Comparison of ENCODE assay signal across 24 cellular contexts in the genomic region with DNA sequence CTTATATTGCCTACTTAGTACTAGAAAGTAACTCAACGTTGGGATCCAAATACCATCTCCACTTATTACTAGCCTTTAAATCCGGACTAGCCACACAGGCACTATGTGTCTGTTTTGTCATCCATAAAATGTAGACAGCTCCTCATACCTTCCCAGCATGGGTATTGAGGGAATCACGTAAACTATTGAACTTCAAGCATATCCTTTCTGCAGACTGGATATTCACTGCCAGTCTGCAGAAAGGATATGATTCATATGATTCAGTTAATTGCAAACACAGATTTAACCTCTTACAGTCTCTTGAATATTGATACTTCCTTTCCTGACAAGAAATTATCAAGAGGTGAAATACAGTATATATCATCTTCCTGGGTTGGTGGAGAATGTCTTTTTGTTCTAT.
"Had no signal": no experiment of that assay in that cellular context is flagged by ENCODE, and none has a peak within 500 bp of the region (broad histone marks: within the 10 kb centered on the region; RNA-seq: fewer than 3 reads in every experiment).

No MANE protein-coding gene starts in this region.

- H3K27ac Mint-ChIP-seq: activated CD4-positive, alpha-beta memory T cell treated with anti-CD3 and anti-CD28 coated beads, Interleukin-2, amount 10 ng/mL, durations not matched to agents 7 days and 5 days; activated T-helper 17 cell treated with anti-CD3 and anti-CD28 coated beads, Interleukin-2, amount 50 U/mL, for 72 hours; memory B cell; naive thymus-derived CD4-positive, alpha-beta T cell; neural progenitor cell; stimulated activated effector memory CD8-positive, alpha-beta T cell treated with anti-CD3 and anti-CD28 coated beads, Interleukin-12 subunit alpha, Interleukin-12 subunit beta, amount 100 ng/mL, for 72 hours; T-helper 2 cell treated with Interferon-gamma antibody and Interleukin-4, amounts not matched to agents 5 μg/mL and 100 μg/mL, for 36 hours; type B pancreatic cell; WTC11 had no signal

- ATAC-seq: activated T-helper 17 cell treated with anti-CD3 and anti-CD28 coated beads, Interleukin-2, amount 50 U/mL, for 72 hours; gastrocnemius medialis; heart left ventricle; left ventricle myocardium superior; mucosa of descending colon; naive thymus-derived CD4-positive, alpha-beta T cell; right lobe of liver; stimulated activated effector memory CD8-positive, alpha-beta T cell treated with anti-CD3 and anti-CD28 coated beads, Interleukin-12 subunit alpha, Interleukin-12 subunit beta, amount 100 ng/mL, for 72 hours; WTC11 had no signal

- H3K27me3 Mint-ChIP-seq: activated CD4-positive, alpha-beta memory T cell treated with anti-CD3 and anti-CD28 coated beads, Interleukin-2, amount 10 ng/mL, durations not matched to agents 7 days and 5 days; activated T-helper 17 cell treated with anti-CD3 and anti-CD28 coated beads, Interleukin-2, amount 50 U/mL, for 72 hours; memory B cell; naive thymus-derived CD4-positive, alpha-beta T cell; type B pancreatic cell had no signal

- H3K27ac ChIP-seq: esophagus squamous epithelium, gastrocnemius medialis, heart left ventricle, neural progenitor cell, ovary, right lobe of liver, stomach had no signal

- H3K9me3 Mint-ChIP-seq: activated CD4-positive, alpha-beta memory T cell treated with anti-CD3 and anti-CD28 coated beads, Interleukin-2, amount 10 ng/mL, durations not matched to agents 7 days and 5 days; activated T-helper 17 cell treated with anti-CD3 and anti-CD28 coated beads, Interleukin-2, amount 50 U/mL, for 72 hours; memory B cell; naive thymus-derived CD4-positive, alpha-beta T cell; neural progenitor cell; stimulated activated effector memory CD8-positive, alpha-beta T cell treated with anti-CD3 and anti-CD28 coated beads, Interleukin-12 subunit alpha, Interleukin-12 subunit beta, amount 100 ng/mL, for 72 hours; T-helper 2 cell treated with Interferon-gamma antibody and Interleukin-4, amounts not matched to agents 5 μg/mL and 100 μg/mL, for 36 hours; type B pancreatic cell; WTC11 had no signal

- H3K36me3 ChIP-seq: gastrocnemius medialis, neural progenitor cell, ovary had no signal

- H3K36me3 Mint-ChIP-seq: memory B cell; naive thymus-derived CD4-positive, alpha-beta T cell; neural progenitor cell; stimulated activated effector memory CD8-positive, alpha-beta T cell treated with anti-CD3 and anti-CD28 coated beads, Interleukin-12 subunit alpha, Interleukin-12 subunit beta, amount 100 ng/mL, for 72 hours; type B pancreatic cell; WTC11 had no signal

- H3K4me1 ChIP-seq: esophagus squamous epithelium, gastrocnemius medialis, neural progenitor cell, right lobe of liver, stomach had no signal

- H3K9me3 ChIP-seq: esophagus squamous epithelium, gastrocnemius medialis, heart left ventricle, mucosa of descending colon, ovary, right lobe of liver, stomach had no signal

- H3K4me3 Mint-ChIP-seq: activated CD4-positive, alpha-beta memory T cell treated with anti-CD3 and anti-CD28 coated beads, Interleukin-2, amount 10 ng/mL, durations not matched to agents 7 days and 5 days; activated T-helper 17 cell treated with anti-CD3 and anti-CD28 coated beads, Interleukin-2, amount 50 U/mL, for 72 hours; memory B cell; naive thymus-derived CD4-positive, alpha-beta T cell; neural progenitor cell; stimulated activated effector memory CD8-positive, alpha-beta T cell treated with anti-CD3 and anti-CD28 coated beads, Interleukin-12 subunit alpha, Interleukin-12 subunit beta, amount 100 ng/mL, for 72 hours; T-helper 2 cell treated with Interferon-gamma antibody and Interleukin-4, amounts not matched to agents 5 μg/mL and 100 μg/mL, for 36 hours; type B pancreatic cell; WTC11 had no signal

- H3K27me3 ChIP-seq: esophagus squamous epithelium, gastrocnemius medialis, heart left ventricle, neural progenitor cell, ovary, right lobe of liver, stomach had no signal

- H3K4me3 ChIP-seq: esophagus squamous epithelium, gastrocnemius medialis, heart left ventricle, mucosa of descending colon, neural progenitor cell, ovary, right lobe of liver, stomach had no signal

- H3K4me1 Mint-ChIP-seq: activated CD4-positive, alpha-beta memory T cell treated with anti-CD3 and anti-CD28 coated beads, Interleukin-2, amount 10 ng/mL, durations not matched to agents 7 days and 5 days; activated T-helper 17 cell treated with anti-CD3 and anti-CD28 coated beads, Interleukin-2, amount 50 U/mL, for 72 hours; neural progenitor cell; stimulated activated effector memory CD8-positive, alpha-beta T cell treated with anti-CD3 and anti-CD28 coated beads, Interleukin-12 subunit alpha, Interleukin-12 subunit beta, amount 100 ng/mL, for 72 hours; WTC11 had no signal

- DNase-seq: activated CD4-positive, alpha-beta memory T cell treated with anti-CD3 and anti-CD28 coated beads, Interleukin-2, amount 10 ng/mL, durations not matched to agents 7 days and 5 days; activated CD4-positive, alpha-beta T cell treated with anti-CD3 and anti-CD28 coated beads for 4 hours; activated naive CD4-positive, alpha-beta T cell treated with Interleukin-2 at 50 U/mL for 16 hours; activated T-cell treated with anti-CD3 and anti-CD28 coated beads, Interleukin-2, amount 50 U/mL, for 1 hour; effector CD8-positive, alpha-beta T cell; esophagus squamous epithelium; gastrocnemius medialis; heart left ventricle; left ventricle myocardium superior; mucosa of descending colon; naive thymus-derived CD4-positive, alpha-beta T cell; ovary; right lobe of liver; small intestine; stimulated activated CD4-positive, alpha-beta T cell treated with anti-CD3 and anti-CD28 coated beads, Interleukin-4, amount 100 ng/mL, for 24 hours; stomach; SW 1271 had no signal

- FAIRE-seq: small intestine had no signal
